Comparison of ENCODE assay signal across 12 cellular contexts in the genomic region with DNA sequence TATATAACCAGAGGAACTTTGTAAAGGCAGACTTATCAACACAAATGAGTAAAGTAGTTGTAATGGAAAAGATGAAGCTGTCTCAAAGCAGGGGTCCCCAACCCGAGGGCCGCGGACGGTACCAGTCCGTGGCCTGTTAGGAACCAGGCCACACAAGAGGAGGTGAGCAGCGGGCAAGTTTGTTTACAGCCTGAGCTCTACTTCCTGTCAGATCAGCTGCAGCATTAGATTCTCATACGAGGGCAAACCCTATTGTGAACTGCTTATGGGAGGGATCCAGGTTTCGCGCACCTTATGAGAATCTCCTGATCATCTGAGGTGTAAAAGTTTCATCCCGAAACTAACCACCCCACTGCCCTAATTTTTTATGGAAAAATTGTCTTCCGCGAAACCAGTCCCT. TPM values are rescaled to one million over a fixed set of nuclear protein-coding genes. Genes with fewer than 3 reads are reported as not detected.
DNase-seq lines count a peak whose midpoint lies in the region; ATAC-seq and TF ChIP-seq lines count a peak whose summit lies in the region.
"Had no signal": no experiment of that assay in that cellular context is flagged by ENCODE, and none has a peak within 500 bp of the region (broad histone marks: within the 10 kb centered on the region; RNA-seq: fewer than 3 reads in every experiment).

No MANE protein-coding gene starts in this region.

- H3K4me3 Mint-ChIP-seq in activated naive CD8-positive, alpha-beta T cell treated with anti-CD3 and anti-CD28 coated beads for 36 hours, result peak overlapping the region; percentile 62

- H3K36me3 ChIP-seq in heart right ventricle (no peaks in the 10 kb centered on the region), thoracic aorta (no peaks in the 10 kb centered on the region)

- no peak overlapping the region for H3K27ac Mint-ChIP-seq in activated naive CD8-positive, alpha-beta T cell treated with anti-CD3 and anti-CD28 coated beads for 36 hours

- peaks cover 9% of the 10 kb centered on the region for H3K4me1 Mint-ChIP-seq in activated naive CD8-positive, alpha-beta T cell treated with anti-CD3 and anti-CD28 coated beads for 36 hours

- DNase-seq in heart right ventricle (peak in 1 of 2 donors; percentile 8), cardiac septum (ENCODE audit: low spot score) (no peak), left lobe of liver (ENCODE audit: low spot score) (no peak), thoracic aorta (ENCODE audit: low spot score) (no peak), NCI-H2227 (lab: John Stamatoyannopoulos, UW; ENCODE audit: unreplicated experiment) (no peak)
- DNase-seq in activated naive CD8-positive, alpha-beta T cell treated with anti-CD3 and anti-CD28 coated beads for 36 hours, result no peak
- DNase-seq: islet precursor cell; NCI-H524; stimulated activated CD4-positive, alpha-beta T cell treated with anti-CD3 and anti-CD28 coated beads, Interleukin-12 subunit alpha, Interleukin-12 subunit beta, amount 100 ng/mL, for 4 hours had no signal

- H3K9me3 ChIP-seq in heart right ventricle (no peaks in the 10 kb centered on the region), thoracic aorta (no peaks in the 10 kb centered on the region)

- H3K9me3 Mint-ChIP-seq in activated naive CD8-positive, alpha-beta T cell treated with anti-CD3 and anti-CD28 coated beads for 36 hours, result no peaks in the 10 kb centered on the region

- 42 to 51% methylated on average over 12 of the region's 12 CpGs for WGBS in heart right ventricle, 2 donors

- H3K4me3 ChIP-seq in heart right ventricle (peak overlapping the region in 7 of 10 donors; percentile 15 to 46 (median 40)), thoracic aorta (peak overlapping the region; percentile 32)

- intact Hi-C loops in heart right ventricle (cut with DNase I), result no loop called here
- intact Hi-C loops in cardiac septum (cut with DNase I), result no loop called here

- H3K36me3 Mint-ChIP-seq in activated naive CD8-positive, alpha-beta T cell treated with anti-CD3 and anti-CD28 coated beads for 36 hours, result no peaks in the 10 kb centered on the region

- no peaks in the 10 kb centered on the region for H3K27me3 ChIP-seq in heart right ventricle
- H3K27me3 ChIP-seq in thoracic aorta (replicated peaks; ENCODE audit: insufficient read depth), result no peaks in the 10 kb centered on the region

- TF ChIP-seq CTCF in heart right ventricle (IDR thresholded peaks at IDR 0.05) (no peak), thoracic aorta (IDR thresholded peaks at IDR 0.05) (no peak)

- H3K27ac ChIP-seq in heart right ventricle, result peak overlapping the region in 1 of 10 donors; percentile 40
- H3K27ac ChIP-seq in thoracic aorta, result no peak overlapping the region

- no peaks in the 10 kb centered on the region for H3K27me3 Mint-ChIP-seq in activated naive CD8-positive, alpha-beta T cell treated with anti-CD3 and anti-CD28 coated beads for 36 hours

- H3K4me1 ChIP-seq in heart right ventricle (peaks cover 0 to 13% (median 5%) of the 10 kb centered on the region in 9 donors), thoracic aorta (ENCODE audit: control insufficient read depth in 1 of 2, low read depth in 2 of 2) (peaks cover 0 to 3% of the 10 kb centered on the region in 2 donors)

- ATAC-seq in heart right ventricle (peak in 6 of 8 donors; percentile 14 to 75 (median 42)), left lobe of liver (peak; percentile 21), thoracic aorta (ENCODE audit: insufficient number of reproducible peaks, low FRiP score, low read depth) (no peak), GM21381 (IDR thresholded peaks at IDR 0.05; ENCODE audit: unreplicated experiment) (no peak), GM18502 (IDR thresholded peaks at IDR 0.05; ENCODE audit: poor library complexity, unreplicated experiment) (no peak)

RNA-seq across cellular contexts. Expression of a gene that starts 57.4 kb away (rescaled TPM):
- total RNA-seq in heart right ventricle (under 1 TPM in 7 of 10 donors, not detected in 3; 0.10 to 0.71 (median 0.21) TPM), cardiac septum (1.1 TPM), left lobe of liver (not detected), thoracic aorta (1 to 10 TPM in 1 of 2 donors, under 1 TPM in 1; 0.27 to 1.3 TPM)
- under 1 TPM; 0.04 to 0.29 TPM for polyA plus RNA-seq in heart right ventricle
- not detected for total RNA-seq in activated naive CD8-positive, alpha-beta T cell treated with anti-CD3 and anti-CD28 coated beads for 36 hours
- polyA plus RNA-seq: BJ had no signal

Comparison
In these comparisons a context has a peak if more than half of its experiments do, and no peak if none do; other contexts are left out.
1. ATAC-seq: peak in heart right ventricle (6 of 8) and left lobe of liver (single experiment); none in thoracic aorta (single experiment), GM21381 (single experiment) and GM18502 (single experiment).